29 cellular contexts compared by ENCODE assay signal in the genomic region with DNA sequence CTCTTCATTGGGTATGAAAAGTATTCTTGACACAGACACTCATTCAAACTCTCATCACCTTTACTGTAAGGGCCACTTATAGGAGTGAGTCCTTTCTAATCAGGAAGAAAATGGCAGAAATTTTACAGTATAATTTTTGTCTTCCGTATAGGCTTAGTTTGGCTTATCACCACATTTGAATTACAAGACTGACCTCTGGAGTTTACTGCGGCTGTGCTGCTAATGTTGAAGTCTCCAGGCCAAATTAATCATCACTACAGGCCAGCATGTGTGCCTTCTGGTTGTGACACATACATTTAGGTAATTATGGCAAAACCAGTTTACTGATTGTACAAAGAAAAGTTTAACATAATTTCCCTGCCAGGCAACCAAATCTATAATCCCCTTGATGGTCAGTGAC.
DNase-seq lines count a peak whose midpoint lies in the region; ATAC-seq and TF ChIP-seq lines count a peak whose summit lies in the region.
"Had no signal": no experiment of that assay in that cellular context is flagged by ENCODE, and none has a peak within 500 bp of the region (broad histone marks: within the 10 kb centered on the region; RNA-seq: fewer than 3 reads in every experiment).

No MANE protein-coding gene starts in this region.

- no peak for TF ChIP-seq EP300 in tibial nerve (IDR thresholded peaks at IDR 0.05)

- no peak overlapping the region for H3K4me2 ChIP-seq in OCI-LY1 (ENCODE audit: low read length)
- H3K4me2 ChIP-seq: A549 had no signal

- no peak overlapping the region for H3K9ac ChIP-seq in OCI-LY1 (ENCODE audit: low read length)

- no peak overlapping the region for H3K4me3 ChIP-seq in OCI-LY1 (ENCODE audit: low read depth, low read length, poor library complexity, severe bottlenecking)
- no peak overlapping the region for H3K4me3 ChIP-seq in epithelial cell of esophagus (ENCODE audit: low read length)
- H3K4me3 ChIP-seq in retinal pigment epithelial cell (ENCODE audit: low read length) = no peak overlapping the region
- no peak overlapping the region for H3K4me3 ChIP-seq in tibial nerve
- H3K4me3 ChIP-seq: A549, gastroesophageal sphincter, K562, left lung, MG63, psoas muscle, SJCRH30, testis, vagina had no signal

- H3K4me1 ChIP-seq in OCI-LY1 (ENCODE audit: insufficient read depth, low read length, severe bottlenecking) = no peaks in the 10 kb centered on the region
- H3K4me1 ChIP-seq in tibial nerve = no peaks in the 10 kb centered on the region
- H3K4me1 ChIP-seq: A549, gastroesophageal sphincter, left lung, psoas muscle, SJCRH30, testis, vagina had no signal

- no peaks in the 10 kb centered on the region for H3K36me3 ChIP-seq in OCI-LY1 (ENCODE audit: insufficient read depth, low read length)
- no peaks in the 10 kb centered on the region for H3K36me3 ChIP-seq in tibial nerve
- H3K36me3 ChIP-seq: gastroesophageal sphincter, left lung, MG63, SJCRH30, vagina had no signal

- H2AFZ ChIP-seq in OCI-LY1 (ENCODE audit: low read length) = no peak overlapping the region

- 45 to 59% methylated on average over 2 of the region's 2 CpGs for WGBS in tibial nerve, 2 donors

- no peaks in the 10 kb centered on the region for H3F3A ChIP-seq in OCI-LY1 (ENCODE audit: insufficient read depth, low read length)

- DNase-seq in NCI-H82 (lab: John Stamatoyannopoulos, UW) (peak; percentile 10), NCI-H82 treated with DMSO at 0.1 percent for 48 hours (lab: John Stamatoyannopoulos, UW; ENCODE audit: unreplicated experiment) (no peak), epithelial cell of esophagus (ENCODE audit: low read depth) (peak; percentile 4), retinal pigment epithelial cell (ENCODE audit: low read depth) (no peak), HK-2 (ENCODE audit: unreplicated experiment) (no peak), tibial nerve (ENCODE audit: low spot score in 2 of 2) (no peak)
- DNase-seq: activated CD4-positive, alpha-beta memory T cell treated with anti-CD3 and anti-CD28 coated beads for 36 hours; activated CD4-positive, CD25-positive, alpha-beta regulatory T cell treated with anti-CD3 and anti-CD28 coated beads, Interleukin-2, amount 50 U/mL, for 72 hours; activated CD8-positive, alpha-beta memory T cell treated with anti-CD3 and anti-CD28 coated beads, Interleukin-2, amount 50 U/mL, for 48 hours; AML-193; aorta; CD8-positive, alpha-beta T cell; central memory CD4-positive, alpha-beta T cell; hypothalamus; left lung; MG63; naive B cell; NCI-H446; nucleus accumbens; psoas muscle; SJCRH30; stimulated activated naive CD8-positive, alpha-beta T cell treated with anti-CD3 and anti-CD28 coated beads, Interleukin-15, Interleukin-2, amounts not matched to agents 100 U/mL and 50 U/mL, for 24 hours; testis had no signal

- H3K27me3 ChIP-seq in OCI-LY1 (ENCODE audit: insufficient read depth, low read length) (no peaks in the 10 kb centered on the region), tibial nerve (no peaks in the 10 kb centered on the region)
- H3K27me3 ChIP-seq: gastroesophageal sphincter, left lung, MG63, SJCRH30, testis, vagina had no signal

- no peaks in the 10 kb centered on the region for H3K79me2 ChIP-seq in OCI-LY1 (ENCODE audit: insufficient read depth, low read length)

- H3K9me3 ChIP-seq in OCI-LY1 (ENCODE audit: low read length) = no peaks in the 10 kb centered on the region
- H3K9me3 ChIP-seq in tibial nerve = no peaks in the 10 kb centered on the region
- H3K9me3 ChIP-seq: gastroesophageal sphincter, left lung, MG63, psoas muscle, SJCRH30, testis, vagina had no signal

- no peak for ATAC-seq in GM21717 (IDR thresholded peaks at IDR 0.05; ENCODE audit: unreplicated experiment)
- ATAC-seq: A549; CD8-positive, alpha-beta T cell; gastroesophageal sphincter; K562; left lung; psoas muscle; stimulated activated naive CD8-positive, alpha-beta T cell treated with anti-CD3 and anti-CD28 coated beads, Interleukin-15, Interleukin-2, amounts not matched to agents 100 U/mL and 50 U/mL, for 24 hours had no signal

- no peak for TF ChIP-seq POLR2A in tibial nerve (IDR thresholded peaks at IDR 0.05)

- H3K27ac ChIP-seq in OCI-LY1 (ENCODE audit: low read depth, low read length, poor library complexity, severe bottlenecking) (no peak overlapping the region), tibial nerve (no peak overlapping the region)
- H3K27ac ChIP-seq: A549, gastroesophageal sphincter, left lung, psoas muscle, SJCRH30, testis, vagina had no signal

- no peaks in the 10 kb centered on the region for H4K20me1 ChIP-seq in OCI-LY1 (ENCODE audit: insufficient read depth, low read length)

- no peaks in the 10 kb centered on the region for H3K9me2 ChIP-seq in OCI-LY1 (ENCODE audit: low read depth, low read length)

- TF ChIP-seq CTCF in OCI-LY1 (IDR thresholded peaks at IDR 0.05; ENCODE audit: low read length) (peak; percentile 20; the same call in 1 of the 2 replicates), epithelial cell of esophagus (IDR thresholded peaks at IDR 0.05; ENCODE audit: insufficient read depth, low read depth, low read length, missing control alignments) (no peak), retinal pigment epithelial cell (conservative IDR thresholded peaks at IDR 0.05; ENCODE audit: low read depth, low read length) (peak; percentile 18), tibial nerve (IDR thresholded peaks at IDR 0.05) (no peak)

Comparison
In these comparisons a context has a peak if more than half of its experiments do, and no peak if none do; other contexts are left out.
1. DNase-seq: peak in NCI-H82 (single experiment) and epithelial cell of esophagus (single experiment); none in NCI-H82 treated with DMSO at 0.1 percent for 48 hours (single experiment), retinal pigment epithelial cell (single experiment), HK-2 (single experiment) and tibial nerve (0 of 2).
2. CTCF ChIP-seq: peak in OCI-LY1 (single experiment) and retinal pigment epithelial cell (single experiment); none in epithelial cell of esophagus (single experiment) and tibial nerve (0 of 5).